ENCODE assay signal across 8 cellular contexts in genomic region chr16:11257131-11257938, GRCh38. TPM values are rescaled to one million over a fixed set of nuclear protein-coding genes. Genes with fewer than 3 reads are reported as not detected.
DNase-seq lines count a peak whose midpoint lies in the region; ATAC-seq and TF ChIP-seq lines count a peak whose summit lies in the region.

No MANE protein-coding gene starts in this region.

- intact Hi-C loops in activated CD4-positive, alpha-beta T cell treated with anti-CD3 and anti-CD28 coated beads, Interleukin-2, amount 10 ng/mL, durations not matched to agents 24 days and 14 days (cut with micrococcal nuclease) = loop anchor here (1.0 to 10.0 kb wide), 3 partner anchors 97 to 327 kb away; partner anchors contain the start of gene LITAF

- peak; percentile 86 to 92 for TF ChIP-seq RAD21 in liver (IDR thresholded peaks at IDR 0.05)

- WGBS in liver = 24% methylated on average over 21 of the region's 21 CpGs

- H3K27ac Mint-ChIP-seq in activated CD4-positive, alpha-beta T cell treated with anti-CD3 and anti-CD28 coated beads, Interleukin-2, amount 10 ng/mL, durations not matched to agents 24 days and 14 days = peak overlapping the region; percentile 97

- DNase-seq in Ammon's horn (ENCODE audit: low spot score) (peak; percentile 90), HAP-1 (ENCODE audit: low spot score in 2 of 2) (peak; percentile 79 to 84), NCI-H510A treated with DMSO at 0.1 percent for 48 hours (lab: John Stamatoyannopoulos, UW) (peak; percentile 56)
- peak; percentile 86 for DNase-seq in activated CD4-positive, alpha-beta T cell treated with anti-CD3 and anti-CD28 coated beads, Interleukin-2, amount 10 ng/mL, durations not matched to agents 24 days and 14 days
- peak; percentile 35 for DNase-seq in effector CD4-positive, alpha-beta T cell
- DNase-seq in stimulated activated CD4-positive, alpha-beta T cell treated with anti-CD3 and anti-CD28 coated beads, Interleukin-4, amount 100 ng/mL, for 1 hour = peak; percentile 58

- no peak for ATAC-seq in HG03521 (IDR thresholded peaks at IDR 0.05; ENCODE audit: unreplicated experiment)

- peaks cover 41% of the 10 kb centered on the region for H3K4me1 Mint-ChIP-seq in activated CD4-positive, alpha-beta T cell treated with anti-CD3 and anti-CD28 coated beads, Interleukin-2, amount 10 ng/mL, durations not matched to agents 24 days and 14 days

- H3K27me3 ChIP-seq in HAP-1 (ENCODE audit: low read depth) (no peaks in the 10 kb centered on the region), liver (ENCODE audit: control insufficient read depth in 4 of 4, insufficient read depth in 4 of 4, low read length in 3 of 4) (no peaks in the 10 kb centered on the region)

- H3K4me3 Mint-ChIP-seq in activated CD4-positive, alpha-beta T cell treated with anti-CD3 and anti-CD28 coated beads, Interleukin-2, amount 10 ng/mL, durations not matched to agents 24 days and 14 days = peak overlapping the region; percentile 99

- no peaks in the 10 kb centered on the region for H3K36me3 ChIP-seq in HAP-1 (replicated peaks)
- peaks cover 0 to 1% (median 0%) of the 10 kb centered on the region in 4 donors for H3K36me3 ChIP-seq in liver (ENCODE audit: control insufficient read depth in 4 of 4, insufficient read depth in 3 of 4, low read depth in 1 of 4, low read length in 3 of 4)

- H3K4me3 ChIP-seq in HAP-1 (peak overlapping the region; percentile 77), liver (ENCODE audit: low read depth in 1 of 3, low read length in 3 of 3) (peak overlapping the region; percentile 70 to 92 (median 76))

- peak overlapping the region; percentile 22 to 43 for H3K9ac ChIP-seq in liver (ENCODE audit: low read depth in 1 of 2, low read length in 2 of 2)

- peaks cover 30% of the 10 kb centered on the region for H3K36me3 Mint-ChIP-seq in activated CD4-positive, alpha-beta T cell treated with anti-CD3 and anti-CD28 coated beads, Interleukin-2, amount 10 ng/mL, durations not matched to agents 24 days and 14 days (ENCODE audit: low read depth)

- in situ Hi-C loops in HAP-1 (cut with MboI; ENCODE audit: low sequenced_read_pairs) = no loop called here

- H3K9me3 ChIP-seq in HAP-1 = no peaks in the 10 kb centered on the region
- H3K9me3 ChIP-seq in liver (ENCODE audit: control insufficient read depth in 4 of 4, low read length in 3 of 4) = no peaks in the 10 kb centered on the region

- peak overlapping the region; percentile 84 to 97 for H3K27ac ChIP-seq in liver (ENCODE audit: low read depth in 1 of 2, low read length in 2 of 2)

- H3K4me1 ChIP-seq in HAP-1 = peaks cover 11% of the 10 kb centered on the region
- peaks cover 10 to 43% (median 28%) of the 10 kb centered on the region in 4 donors for H3K4me1 ChIP-seq in liver (ENCODE audit: control insufficient read depth in 4 of 4, insufficient read depth in 4 of 4, low read length in 3 of 4)

- H3K9me3 Mint-ChIP-seq in activated CD4-positive, alpha-beta T cell treated with anti-CD3 and anti-CD28 coated beads, Interleukin-2, amount 10 ng/mL, durations not matched to agents 24 days and 14 days = no peaks in the 10 kb centered on the region

- H3K27me3 Mint-ChIP-seq in activated CD4-positive, alpha-beta T cell treated with anti-CD3 and anti-CD28 coated beads, Interleukin-2, amount 10 ng/mL, durations not matched to agents 24 days and 14 days = no peaks in the 10 kb centered on the region

- peak; percentile 66 for TF ChIP-seq CTCF in liver (IDR thresholded peaks at IDR 0.05; ENCODE audit: low read depth, low read length, missing input control)

TF ChIP-seq in liver, 16 proteins besides CTCF, POLR2A, EP300 and RAD21:
- no peak for TF ChIP-seq FOXA1 (IDR thresholded peaks at IDR 0.05)
- TF ChIP-seq JUND (IDR thresholded peaks at IDR 0.05) = no peak
- no peak for TF ChIP-seq ATF3 (IDR thresholded peaks at IDR 0.05)
- TF ChIP-seq GABPA (IDR thresholded peaks at IDR 0.05 in 1 of 2, conservative IDR thresholded peaks at IDR 0.05 in 1 of 2) = no peak
- no peak for TF ChIP-seq HNF4G (IDR thresholded peaks at IDR 0.05)
- no peak for TF ChIP-seq ZBTB33 (IDR thresholded peaks at IDR 0.05)
- no peak for TF ChIP-seq EGR1 (IDR thresholded peaks at IDR 0.05; ENCODE audit: low read depth in 2 of 2)
- TF ChIP-seq HNF4A (conservative IDR thresholded peaks at IDR 0.05) = no peak

RNA-seq across cellular contexts. Expression of gene SOCS1, which starts 1.3 kb away (rescaled TPM):
- 152 and 153 TPM in 2 replicates for total RNA-seq in activated CD4-positive, alpha-beta T cell treated with anti-CD3 and anti-CD28 coated beads, Interleukin-2, amount 10 ng/mL, durations not matched to agents 24 days and 14 days
- total RNA-seq in liver = 10 to 100 TPM in 1 of 2 donors, 1 to 10 TPM in 1; 1.8 to 10.9 TPM
- polyA plus RNA-seq in liver = 1 to 10 TPM; 2.2 to 2.5 TPM

RNA-seq across cellular contexts. Expression of gene TNP2, which starts 11.8 kb away (rescaled TPM):
- not detected in 2 replicates for total RNA-seq in activated CD4-positive, alpha-beta T cell treated with anti-CD3 and anti-CD28 coated beads, Interleukin-2, amount 10 ng/mL, durations not matched to agents 24 days and 14 days
- total RNA-seq in liver = not detected
- polyA plus RNA-seq in liver = not detected

RNA-seq across cellular contexts. Expression of gene PRM3, which starts 16.1 kb away (rescaled TPM):
- not detected in 2 replicates for total RNA-seq in activated CD4-positive, alpha-beta T cell treated with anti-CD3 and anti-CD28 coated beads, Interleukin-2, amount 10 ng/mL, durations not matched to agents 24 days and 14 days
- total RNA-seq in liver = not detected
- polyA plus RNA-seq in liver = not detected

RNA-seq across cellular contexts. Expression of gene PRM2, which starts 18.9 kb away (rescaled TPM):
- total RNA-seq in activated CD4-positive, alpha-beta T cell treated with anti-CD3 and anti-CD28 coated beads, Interleukin-2, amount 10 ng/mL, durations not matched to agents 24 days and 14 days = not detected in 2 replicates
- not detected for total RNA-seq in liver
- not detected for polyA plus RNA-seq in liver

RNA-seq across cellular contexts. Expression of gene PRM1, which starts 23.8 kb away (rescaled TPM):
- total RNA-seq in activated CD4-positive, alpha-beta T cell treated with anti-CD3 and anti-CD28 coated beads, Interleukin-2, amount 10 ng/mL, durations not matched to agents 24 days and 14 days = not detected in 2 replicates
- total RNA-seq in liver = not detected
- not detected for polyA plus RNA-seq in liver

Comparison
In these comparisons a context has a peak if more than half of its experiments do, and no peak if none do; other contexts are left out.
1. DNase-seq: peak in every context shown above with its lines; median percentile 90 in Ammon's horn; 86 in activated CD4-positive, alpha-beta T cell treated with anti-CD3 and anti-CD28 coated beads, Interleukin-2, amount 10 ng/mL, durations not matched to agents 24 days and 14 days; 82 in HAP-1; 58 in stimulated activated CD4-positive, alpha-beta T cell treated with anti-CD3 and anti-CD28 coated beads, Interleukin-4, amount 100 ng/mL, for 1 hour; 56 in NCI-H510A treated with DMSO at 0.1 percent for 48 hours; 35 in effector CD4-positive, alpha-beta T cell.
2. RNA of gene SOCS1, which starts 1.3 kb away (total RNA-seq): 152 to 153 TPM in activated CD4-positive, alpha-beta T cell treated with anti-CD3 and anti-CD28 coated beads, Interleukin-2, amount 10 ng/mL, durations not matched to agents 24 days and 14 days; 1.8 to 10.9 TPM in liver; every median in the first group is over 10 times any median in the second.